Comparison of ENCODE assay signal across 9 cellular contexts in genomic region chr3:50345008-50345407, GRCh38. TPM values are rescaled to one million over a fixed set of nuclear protein-coding genes. Genes with fewer than 3 reads are reported as not detected.
DNase-seq lines count a peak whose midpoint lies in the region; ATAC-seq, FAIRE-seq and TF ChIP-seq lines count a peak whose summit lies in the region.
"Had no signal": no experiment of that assay in that cellular context is flagged by ENCODE, and none has a peak within 500 bp of the region (broad histone marks: within the 10 kb centered on the region; RNA-seq: fewer than 3 reads in every experiment).

No MANE protein-coding gene starts in this region.

- no peak overlapping the region for H2AFZ ChIP-seq in GM12878 (ENCODE audit: control insufficient read depth, low read depth, low read length)
- no peak overlapping the region for H2AFZ ChIP-seq in mesenchymal stem cell (ENCODE audit: low read depth, low read length)

- H3K27me3 ChIP-seq in heart right ventricle (no peaks in the 10 kb centered on the region), GM12878 (replicated peaks in 1 of 2; ENCODE audit: control insufficient read depth in 2 of 2, insufficient read depth in 2 of 2, low read length in 1 of 2) (no peaks in the 10 kb centered on the region), mesenchymal stem cell (ENCODE audit: control insufficient read depth in 1 of 2, insufficient read depth in 1 of 2, low read length in 2 of 2) (no peaks in the 10 kb centered on the region), tibial artery (no peaks in the 10 kb centered on the region)

- H4K8ac ChIP-seq in mesenchymal stem cell (ENCODE audit: low read length): no peak overlapping the region

- no peak overlapping the region for H3K18ac ChIP-seq in mesenchymal stem cell (ENCODE audit: low read depth in 1 of 2, low read length in 2 of 2)

- in situ Hi-C loops in GM12878 (cut with MboI): loop anchor here (5.0 kb wide), 1 partner anchor 202 kb away; no protein-coding TSS in a partner anchor

- intact Hi-C loops in heart right ventricle (cut with DNase I) (loop anchor here in 7 of 10 donors (5.0 to 10.0 kb wide), 4 partner anchors 197 to 1090 kb away; partner anchors contain the start of gene CISH (in 1 of the 7)), Right ventricle myocardium inferior (cut with DNase I) (loop anchor here (5.0 kb wide), 1 partner anchor 267 kb away; the partner anchor contains the start of gene CISH), GM12878 (cut with micrococcal nuclease; ENCODE audit: unreplicated experiment) (no loop called here), tibial artery (cut with DNase I; ENCODE audit: low total_unique reads) (loop anchor here (5.0 to 10.0 kb wide), 2 partner anchors 197 to 1630 kb away; partner anchors contain the start of genes ABHD14A and ABHD14B)

- H3K9ac ChIP-seq in GM12878 (ENCODE audit: control insufficient read depth, insufficient read depth, low read length) (no peak overlapping the region), mesenchymal stem cell (ENCODE audit: low read length) (peak overlapping the region; percentile 64)

- peaks cover 16 to 55% (median 36%) of the 10 kb centered on the region in 9 donors for H3K4me1 ChIP-seq in heart right ventricle
- H3K4me1 ChIP-seq in GM12878 (ENCODE audit: control insufficient read depth, insufficient read depth, low read length): peaks cover 16% of the 10 kb centered on the region
- peaks cover 30% of the 10 kb centered on the region for H3K4me1 ChIP-seq in mesenchymal stem cell (ENCODE audit: control insufficient read depth, insufficient read depth, low read depth, low read length)
- H3K4me1 ChIP-seq in tibial artery: peaks cover 0 to 48% (median 34%) of the 10 kb centered on the region in 4 donors

- H2AK5ac ChIP-seq in mesenchymal stem cell (ENCODE audit: low read length, severe bottlenecking): no peak overlapping the region

- no peak for FAIRE-seq in GM12878 (lab: Jason Lieb, UNC)

- H3K23ac ChIP-seq in mesenchymal stem cell (ENCODE audit: low read length in 2 of 2): no peak overlapping the region

- no peak overlapping the region for H3K4ac ChIP-seq in mesenchymal stem cell (ENCODE audit: low read depth in 1 of 2, low read length in 2 of 2)

- H3K36me3 ChIP-seq in heart right ventricle: peaks cover 0 to 21% (median 0%) of the 10 kb centered on the region in 9 donors
- peaks cover 0 to 5% of the 10 kb centered on the region in 2 experiments; a peak in 1 of 4 replicates for H3K36me3 ChIP-seq in GM12878 (ENCODE audit: control insufficient read depth in 2 of 2, insufficient read depth in 2 of 2, low read length in 1 of 2)
- peaks cover 14 to 20% of the 10 kb centered on the region in 2 experiments for H3K36me3 ChIP-seq in mesenchymal stem cell (ENCODE audit: control insufficient read depth in 1 of 2, insufficient read depth in 2 of 2, low read depth in 1 of 2, low read length in 2 of 2)
- H3K36me3 ChIP-seq in tibial artery: peaks cover 0 to 17% (median 14%) of the 10 kb centered on the region in 3 donors

- no peak for ATAC-seq in heart right ventricle
- no peak for ATAC-seq in Right ventricle myocardium inferior
- no peak for ATAC-seq in GM12878
- no peak for ATAC-seq in HG02981 (IDR thresholded peaks at IDR 0.05; ENCODE audit: unreplicated experiment)

- peaks cover 16% of the 10 kb centered on the region for H3K79me1 ChIP-seq in mesenchymal stem cell (replicated peaks; ENCODE audit: low read length, poor library complexity, severe bottlenecking)

- no peak for TF ChIP-seq RAD21 in GM12878 (IDR thresholded peaks at IDR 0.05; ENCODE audit: insufficient read depth, low read depth, low read length)

- no peak overlapping the region for H2BK120ac ChIP-seq in mesenchymal stem cell (ENCODE audit: low read depth, low read length)

- H4K20me1 ChIP-seq in GM12878 (ENCODE audit: control insufficient read depth, insufficient read depth): no peaks in the 10 kb centered on the region

- POLR2A ChIA-PET in GM12878 (lab: Charles Lee): interaction anchor here (0.7 to 1.3 kb wide), 3 partner anchors 8 to 169 kb away, joined by 3 read pairs; no protein-coding TSS in a partner anchor

- no peak overlapping the region for H2BK5ac ChIP-seq in mesenchymal stem cell (ENCODE audit: low read depth, low read length, poor library complexity, severe bottlenecking)

- no peak overlapping the region for H2BK15ac ChIP-seq in mesenchymal stem cell (ENCODE audit: low read depth, poor library complexity, severe bottlenecking)

- peaks cover 13% of the 10 kb centered on the region for H3K79me2 ChIP-seq in GM12878 (ENCODE audit: control insufficient read depth, insufficient read depth, low read length)

- CTCF ChIA-PET in GM12878 (lab: Yijun Ruan, JAX): interaction anchor here (0.9 to 1.6 kb wide), 6 partner anchors 8 to 268 kb away, joined by 3 to 4 read pairs (median 3); no protein-coding TSS in a partner anchor

- WGBS in heart right ventricle, 2 donors: 76 to 77% methylated on average over 8 of the region's 8 CpGs
- 62% methylated on average over 6 of the region's 8 CpGs for whole genome bisulfite sequencing in GM12878 (ENCODE audit: insufficient coverage, insufficient replicate concordance, low lambda C conversion rate, missing lambda C conversion rate)
- WGBS in mesenchymal stem cell: 47% methylated on average over 5 of the region's 8 CpGs

- SMC1A ChIA-PET in GM12878 (lab: Charles Lee; ENCODE audit: uncharacterized antibody, unreplicated experiment): no interaction called here

- RAD21 ChIA-PET in GM12878 (lab: Charles Lee; ENCODE audit: unreplicated experiment): no interaction called here

- H4K91ac ChIP-seq in mesenchymal stem cell (ENCODE audit: low read length): no peak overlapping the region

- H3K4me3 ChIP-seq in heart right ventricle: peak overlapping the region in 9 of 10 donors; percentile 21 to 51 (median 39)
- peak overlapping the region; percentile 58; the same call in 1 of the 2 replicates for H3K4me3 ChIP-seq in GM12878
- peak overlapping the region; percentile 48 to 74 for H3K4me3 ChIP-seq in mesenchymal stem cell (ENCODE audit: insufficient read depth in 1 of 2, low read depth in 1 of 2, low read length in 2 of 2)
- H3K4me3 ChIP-seq in tibial artery: peak overlapping the region; percentile 31 to 54

- H3K27ac ChIP-seq in heart right ventricle: peak overlapping the region in 1 of 10 donors; percentile 24
- no peak overlapping the region for H3K27ac ChIP-seq in GM12878 (ENCODE audit: control insufficient read depth, insufficient read depth)
- H3K27ac ChIP-seq in mesenchymal stem cell (ENCODE audit: low read length, poor library complexity, severe bottlenecking): no peak overlapping the region
- peak overlapping the region in 1 of 2 donors; percentile 3 for H3K27ac ChIP-seq in tibial artery

- TF ChIP-seq CTCF in heart right ventricle (IDR thresholded peaks at IDR 0.05) (no peak), GM12878 (IDR thresholded peaks at IDR 0.05 in 2 of 3, conservative IDR thresholded peaks at IDR 0.05 in 1 of 3; ENCODE audit: control insufficient read depth in 2 of 3, extremely low read depth in 1 of 3, insufficient read depth in 1 of 3, low read depth in 3 of 3, low read length in 3 of 3) (no peak), tibial artery (IDR thresholded peaks at IDR 0.05) (no peak)

- H3K4me2 ChIP-seq in GM12878 (ENCODE audit: control insufficient read depth, insufficient read depth) (no peak overlapping the region; the same call in 1 of the 2 replicates), mesenchymal stem cell (ENCODE audit: low read length, poor library complexity, severe bottlenecking) (peak overlapping the region; percentile 95)

- TF ChIP-seq POLR2A in GM12878 (IDR thresholded peaks at IDR 0.05; ENCODE audit: low read depth, low read length): no peak

- no peak for DNase-seq in heart right ventricle
- no peak for DNase-seq in Right ventricle myocardium inferior (ENCODE audit: missing footprints)
- no peak for DNase-seq in GM12878 (ENCODE audit: low read depth, low spot score)
- DNase-seq in mesenchymal stem cell: no peak
- no peak for DNase-seq in tibial artery
- no peak for DNase-seq in inferior parietal cortex (ENCODE audit: extremely low spot score)
- DNase-seq in HT-29 (ENCODE audit: low spot score): no peak

- TF ChIP-seq EP300 in GM12878 (IDR thresholded peaks at IDR 0.05; ENCODE audit: borderline replicate concordance in 1 of 2, control insufficient read depth in 1 of 2, low read depth in 2 of 2, low read length in 2 of 2): no peak

- H3K9me3 ChIP-seq in heart right ventricle (no peaks in the 10 kb centered on the region), GM12878 (replicated peaks; ENCODE audit: control insufficient read depth, insufficient read depth, low read length) (no peaks in the 10 kb centered on the region), mesenchymal stem cell (ENCODE audit: control insufficient read depth, low read length) (no peaks in the 10 kb centered on the region), tibial artery (no peaks in the 10 kb centered on the region)

- H3K14ac ChIP-seq in mesenchymal stem cell (ENCODE audit: low read length in 2 of 2): no peak overlapping the region

- no TSS peak for BruUV-seq in GM12878 (replicated peaks; lab: Mats Ljungman, UMichigan)

- H2BK12ac ChIP-seq in mesenchymal stem cell (ENCODE audit: low read length in 2 of 2): no peak overlapping the region

RNA-seq across cellular contexts. Expression of gene ZMYND10, which starts 0.5 kb away (rescaled TPM):
- total RNA-seq in heart right ventricle (under 1 TPM in 3 of 10 donors, not detected in 7; 0.15 to 0.65 (median 0.22) TPM), Right ventricle myocardium inferior (not detected), GM12878 (2014; rRNA removed) (0.11 and 0.60 TPM in 2 replicates), GM12878 (2014; rRNA removed; fragmentation: Illumina TruSeq; extraction: Trizol) (0.14 and 0.27 TPM in 2 replicates), GM12878 (2021) (0.45 and 0.80 TPM in 2 replicates)
- polyA plus RNA-seq in heart right ventricle (under 1 TPM; 0.20 to 0.88 TPM), GM12878 (2011; rRNA removed) (0.40 and 1.0 TPM in 2 replicates), GM12878 (2014; fragmentation: Illumina TruSeq; extraction: Trizol) (0.18 TPM in 1 of 2 replicates, not detected in the other), GM12878 (2014; fragmentation: Nextera tagmentation; extraction: Ambion mirVana) (under 1 TPM; 0.26 to 0.40 TPM), GM12878 (2014; rRNA removed) (0.35 and 0.91 TPM in 2 replicates), GM12878 (2016; fragmentation: Nextera tagmentation; extraction: Ambion mirVana) (under 1 TPM; 0.66 to 0.94 TPM)
- 1.6 and 2.2 TPM in 2 replicates for total RNA-seq in GM12878 (2013; cell fraction: nucleolus; rRNA removed)
- polyA plus RNA-seq in GM12878 (2011; ENCODE audit: low read depth): 0.60 TPM
- 0.60 and 1.2 TPM in 2 replicates for polyA plus RNA-seq in GM12878 (2011; cell fraction: cytosol; rRNA removed)
- 7.6 and 7.9 TPM in 2 replicates for polyA plus RNA-seq in GM12878 (2011; cell fraction: nucleus; rRNA removed)
- 0.66 and 0.72 TPM in 2 replicates for polyA plus RNA-seq in GM12878 (2012)
- polyA minus RNA-seq in GM12878 (2011; rRNA and poly(A)+ RNA removed): 0.44 and 1.2 TPM in 2 replicates
- not detected in 2 replicates for polyA minus RNA-seq in GM12878 (2011; cell fraction: cytosol; rRNA and poly(A)+ RNA removed)
- polyA minus RNA-seq in GM12878 (2011; cell fraction: nucleus; rRNA and poly(A)+ RNA removed): 0.73 and 2.7 TPM in 2 replicates
- 0.48 TPM for polyA plus RNA-seq in mesenchymal stem cell (2013, experiment 1 of 2)
- polyA plus RNA-seq in mesenchymal stem cell (2013, experiment 2 of 2): 0.79 TPM
- 0.48 TPM in 1 of 2 replicates, not detected in the other for total RNA-seq in HT-29 (2014; rRNA removed; shearing (Covaris generic))
- polyA plus RNA-seq: CD4-positive, alpha-beta memory T cell had no signal

RNA-seq across cellular contexts. Expression of gene RASSF1, which starts 4.4 kb away (rescaled TPM):
- total RNA-seq in heart right ventricle (10 to 100 TPM in 8 of 10 donors, 1 to 10 TPM in 2; 9.9 to 17.8 (median 11.9) TPM), Right ventricle myocardium inferior (14.7 TPM), GM12878 (2014; rRNA removed) (39.3 and 40.1 TPM in 2 replicates), GM12878 (2014; rRNA removed; fragmentation: Illumina TruSeq; extraction: Trizol) (15.7 and 16.1 TPM in 2 replicates), GM12878 (2021) (30.9 and 35.2 TPM in 2 replicates)
- polyA plus RNA-seq in heart right ventricle (10 to 100 TPM; 22.1 to 59.8 TPM), GM12878 (2011; rRNA removed) (36.4 and 59.6 TPM in 2 replicates), GM12878 (2014; fragmentation: Illumina TruSeq; extraction: Trizol) (9.6 and 18.5 TPM in 2 replicates), GM12878 (2014; fragmentation: Nextera tagmentation; extraction: Ambion mirVana) (10 to 100 TPM in 1 of 2 experiments, 1 to 10 TPM in 1; 4.4 to 10.3 TPM), GM12878 (2014; rRNA removed) (54.1 and 61.3 TPM in 2 replicates), GM12878 (2016; fragmentation: Nextera tagmentation; extraction: Ambion mirVana) (10 to 100 TPM; 48.7 to 49.1 TPM)
- 67.1 and 75.3 TPM in 2 replicates for total RNA-seq in GM12878 (2013; cell fraction: nucleolus; rRNA removed)
- 19.6 TPM for polyA plus RNA-seq in GM12878 (2011; ENCODE audit: low read depth)
- 62.1 and 82.5 TPM in 2 replicates for polyA plus RNA-seq in GM12878 (2011; cell fraction: cytosol; rRNA removed)
- polyA plus RNA-seq in GM12878 (2011; cell fraction: nucleus; rRNA removed): 136 and 141 TPM in 2 replicates
- 38.7 and 39.3 TPM in 2 replicates for polyA plus RNA-seq in GM12878 (2012)
- polyA minus RNA-seq in GM12878 (2011; rRNA and poly(A)+ RNA removed): 16.2 and 26.6 TPM in 2 replicates
- 9.3 and 11.9 TPM in 2 replicates for polyA minus RNA-seq in GM12878 (2011; cell fraction: cytosol; rRNA and poly(A)+ RNA removed)
- 22.7 and 30.4 TPM in 2 replicates for polyA minus RNA-seq in GM12878 (2011; cell fraction: nucleus; rRNA and poly(A)+ RNA removed)
- 12.3 TPM for polyA plus RNA-seq in mesenchymal stem cell (2013, experiment 1 of 2)
- 12.4 TPM for polyA plus RNA-seq in mesenchymal stem cell (2013, experiment 2 of 2)
- total RNA-seq in HT-29 (2014; rRNA removed; shearing (Covaris generic)): 24.2 and 30.2 TPM in 2 replicates

RNA-seq across cellular contexts. Expression of gene NPRL2, which starts 5.6 kb away (rescaled TPM):
- total RNA-seq in heart right ventricle (10 to 100 TPM; 13.0 to 23.6 (median 16.3) TPM), Right ventricle myocardium inferior (16.7 TPM), GM12878 (2014; rRNA removed) (34.6 and 35.4 TPM in 2 replicates), GM12878 (2014; rRNA removed; fragmentation: Illumina TruSeq; extraction: Trizol) (15.0 and 17.8 TPM in 2 replicates), GM12878 (2021) (19.4 and 22.9 TPM in 2 replicates)
- polyA plus RNA-seq in heart right ventricle (10 to 100 TPM; 15.5 to 29.8 TPM), GM12878 (2011; rRNA removed) (39.4 and 54.2 TPM in 2 replicates), GM12878 (2014; fragmentation: Illumina TruSeq; extraction: Trizol) (12.9 and 22.5 TPM in 2 replicates), GM12878 (2014; fragmentation: Nextera tagmentation; extraction: Ambion mirVana) (10 to 100 TPM; 33.6 to 36.2 TPM), GM12878 (2014; rRNA removed) (34.0 and 38.8 TPM in 2 replicates), GM12878 (2016; fragmentation: Nextera tagmentation; extraction: Ambion mirVana) (10 to 100 TPM; 31.0 to 32.1 TPM)
- total RNA-seq in GM12878 (2013; cell fraction: nucleolus; rRNA removed): 30.5 and 38.0 TPM in 2 replicates
- 21.3 TPM for polyA plus RNA-seq in GM12878 (2011; ENCODE audit: low read depth)
- polyA plus RNA-seq in GM12878 (2011; cell fraction: cytosol; rRNA removed): 54.1 and 62.7 TPM in 2 replicates
- polyA plus RNA-seq in GM12878 (2011; cell fraction: nucleus; rRNA removed): 112 and 156 TPM in 2 replicates
- polyA plus RNA-seq in GM12878 (2012): 27.8 and 29.3 TPM in 2 replicates
- 52.4 and 60.3 TPM in 2 replicates for polyA minus RNA-seq in GM12878 (2011; rRNA and poly(A)+ RNA removed)
- 8.6 and 14.4 TPM in 2 replicates for polyA minus RNA-seq in GM12878 (2011; cell fraction: cytosol; rRNA and poly(A)+ RNA removed)
- polyA minus RNA-seq in GM12878 (2011; cell fraction: nucleus; rRNA and poly(A)+ RNA removed): 24.1 and 29.8 TPM in 2 replicates
- polyA plus RNA-seq in mesenchymal stem cell (2013, experiment 1 of 2): 10.6 TPM
- 9.1 TPM for polyA plus RNA-seq in mesenchymal stem cell (2013, experiment 2 of 2)
- 30.0 and 30.7 TPM in 2 replicates for total RNA-seq in HT-29 (2014; rRNA removed; shearing (Covaris generic))

RNA-seq across cellular contexts. Expression of gene CYB561D2, which starts 5.7 kb away (rescaled TPM):
- total RNA-seq in heart right ventricle: 10 to 100 TPM in 1 of 10 donors, 1 to 10 TPM in 9; 3.9 to 10.9 (median 5.6) TPM
- 10 to 100 TPM in 1 of 2 donors, 1 to 10 TPM in 1; 8.1 to 21.8 TPM for polyA plus RNA-seq in heart right ventricle
- total RNA-seq in Right ventricle myocardium inferior: 6.3 TPM
- total RNA-seq in GM12878 (2013; cell fraction: nucleolus; rRNA removed): 16.8 and 22.6 TPM in 2 replicates
- total RNA-seq in GM12878 (2014; rRNA removed): 33.4 and 34.6 TPM in 2 replicates
- 11.9 and 13.6 TPM in 2 replicates for total RNA-seq in GM12878 (2014; rRNA removed; fragmentation: Illumina TruSeq; extraction: Trizol)
- 19.2 and 20.8 TPM in 2 replicates for total RNA-seq in GM12878 (2021)
- 12.3 TPM for polyA plus RNA-seq in GM12878 (2011; ENCODE audit: low read depth)
- 8.6 and 16.8 TPM in 2 replicates for polyA plus RNA-seq in GM12878 (2011; rRNA removed)
- 28.7 and 40.9 TPM in 2 replicates for polyA plus RNA-seq in GM12878 (2011; cell fraction: cytosol; rRNA removed)
- polyA plus RNA-seq in GM12878 (2011; cell fraction: nucleus; rRNA removed): 27.2 TPM in 2 replicates
- 18.7 and 21.2 TPM in 2 replicates for polyA plus RNA-seq in GM12878 (2012)
- 5.9 and 9.2 TPM in 2 replicates for polyA plus RNA-seq in GM12878 (2014; fragmentation: Illumina TruSeq; extraction: Trizol)
- polyA plus RNA-seq in GM12878 (2014; fragmentation: Nextera tagmentation; extraction: Ambion mirVana): 10 to 100 TPM in 1 of 2 experiments, 1 to 10 TPM in 1; 7.6 to 11.9 TPM
- 24.1 and 29.1 TPM in 2 replicates for polyA plus RNA-seq in GM12878 (2014; rRNA removed)
- polyA plus RNA-seq in GM12878 (2016; fragmentation: Nextera tagmentation; extraction: Ambion mirVana): 10 to 100 TPM; 35.5 to 39.2 TPM
- polyA minus RNA-seq in GM12878 (2011; rRNA and poly(A)+ RNA removed): 18.7 and 25.9 TPM in 2 replicates
- polyA minus RNA-seq in GM12878 (2011; cell fraction: cytosol; rRNA and poly(A)+ RNA removed): 3.3 and 6.0 TPM in 2 replicates
- polyA minus RNA-seq in GM12878 (2011; cell fraction: nucleus; rRNA and poly(A)+ RNA removed): 15.4 and 21.0 TPM in 2 replicates
- 13.5 TPM for polyA plus RNA-seq in mesenchymal stem cell (2013, experiment 1 of 2)
- 13.5 TPM for polyA plus RNA-seq in mesenchymal stem cell (2013, experiment 2 of 2)
- 42.5 and 46.0 TPM in 2 replicates for total RNA-seq in HT-29 (2014; rRNA removed; shearing (Covaris generic))

RNA-seq across cellular contexts. Expression of gene TMEM115, which starts 14.3 kb away (rescaled TPM):
- total RNA-seq in heart right ventricle: 10 to 100 TPM; 18.7 to 32.8 (median 24.2) TPM
- 10 to 100 TPM; 18.1 to 47.6 TPM for polyA plus RNA-seq in heart right ventricle
- 26.4 TPM for total RNA-seq in Right ventricle myocardium inferior
- total RNA-seq in GM12878 (2013; cell fraction: nucleolus; rRNA removed): 18.9 and 20.4 TPM in 2 replicates
- 18.1 and 18.7 TPM in 2 replicates for total RNA-seq in GM12878 (2014; rRNA removed)
- 7.1 and 8.0 TPM in 2 replicates for total RNA-seq in GM12878 (2014; rRNA removed; fragmentation: Illumina TruSeq; extraction: Trizol)
- 15.9 and 18.4 TPM in 2 replicates for total RNA-seq in GM12878 (2021)
- polyA plus RNA-seq in GM12878 (2011; ENCODE audit: low read depth): 4.3 TPM
- 4.2 and 8.8 TPM in 2 replicates for polyA plus RNA-seq in GM12878 (2011; rRNA removed)
- 16.0 and 22.1 TPM in 2 replicates for polyA plus RNA-seq in GM12878 (2011; cell fraction: cytosol; rRNA removed)
- polyA plus RNA-seq in GM12878 (2011; cell fraction: nucleus; rRNA removed): 31.3 and 34.9 TPM in 2 replicates
- polyA plus RNA-seq in GM12878 (2012): 9.5 and 11.6 TPM in 2 replicates
- polyA plus RNA-seq in GM12878 (2014; fragmentation: Illumina TruSeq; extraction: Trizol): 3.6 and 10.1 TPM in 2 replicates
- polyA plus RNA-seq in GM12878 (2014; fragmentation: Nextera tagmentation; extraction: Ambion mirVana): 1 to 10 TPM; 1.9 to 2.5 TPM
- polyA plus RNA-seq in GM12878 (2014; rRNA removed): 16.9 and 18.8 TPM in 2 replicates
- 10 to 100 TPM; 16.4 to 17.6 TPM for polyA plus RNA-seq in GM12878 (2016; fragmentation: Nextera tagmentation; extraction: Ambion mirVana)
- polyA minus RNA-seq in GM12878 (2011; rRNA and poly(A)+ RNA removed): 8.8 and 21.1 TPM in 2 replicates
- polyA minus RNA-seq in GM12878 (2011; cell fraction: cytosol; rRNA and poly(A)+ RNA removed): 7.1 and 8.2 TPM in 2 replicates
- polyA minus RNA-seq in GM12878 (2011; cell fraction: nucleus; rRNA and poly(A)+ RNA removed): 16.6 and 22.0 TPM in 2 replicates
- 49.2 TPM for polyA plus RNA-seq in mesenchymal stem cell (2013, experiment 1 of 2)
- polyA plus RNA-seq in mesenchymal stem cell (2013, experiment 2 of 2): 49.8 TPM
- 35.8 and 36.2 TPM in 2 replicates for total RNA-seq in HT-29 (2014; rRNA removed; shearing (Covaris generic))
